ENCODE assay signal across 9 cellular contexts in genomic region chrX:52750952-52751351, GRCh38. TPM values are rescaled to one million over a fixed set of nuclear protein-coding genes. Genes with fewer than 3 reads are reported as not detected.
"Had no signal": no experiment of that assay in that cellular context is flagged by ENCODE, and none has a peak within 500 bp of the region (broad histone marks: within the 10 kb centered on the region; RNA-seq: fewer than 3 reads in every experiment).

Gene SSX2B, plus strand, starts transcription at chrX:52751252. Its CDS starts 1,429 bp downstream, at chrX:52752681.

RNA-seq across cellular contexts. Expression of gene SSX2B, which starts in this region (rescaled TPM):
- total RNA-seq: OCI-LY7, PC-3, PC-9, Peyer's patch, Right ventricle myocardium inferior, Right ventricle myocardium superior, SJCRH30, SJSA1, SK-MEL-5 had no signal
